15 cellular contexts compared by ENCODE assay signal in genomic region chr5:1657161-1657741, GRCh38.
A peak's percentile ranks its signal among the peaks of the same experiment; 100 is the strongest.
DNase-seq lines count a peak whose midpoint lies in the region; ATAC-seq, FAIRE-seq and TF ChIP-seq lines count a peak whose summit lies in the region.
"Had no signal": no experiment of that assay in that cellular context is flagged by ENCODE, and none has a peak within 500 bp of the region (broad histone marks: within the 10 kb centered on the region; RNA-seq: fewer than 3 reads in every experiment).

No MANE protein-coding gene starts in this region.

- no peaks in the 10 kb centered on the region for H3K36me3 Mint-ChIP-seq in activated CD4-positive, alpha-beta memory T cell treated with anti-CD3 and anti-CD28 coated beads, Interleukin-2, amount 10 ng/mL, durations not matched to agents 7 days and 5 days (ENCODE audit: low read depth)
- H3K36me3 Mint-ChIP-seq in activated CD4-positive, alpha-beta memory T cell treated with anti-CD3 and anti-CD28 coated beads for 36 hours = no peaks in the 10 kb centered on the region
- no peaks in the 10 kb centered on the region for H3K36me3 Mint-ChIP-seq in T-helper 17 cell (ENCODE audit: low read depth)
- no peaks in the 10 kb centered on the region for H3K36me3 Mint-ChIP-seq in stimulated activated naive B cell treated with anti-CD40 and anti-IgM and Interleukin-4, amounts not matched to agents 10 μg/mL and 1 μg/mL and 100 μg/mL, for 72 hours

- H3K4me1 ChIP-seq in kidney (ENCODE audit: control insufficient read depth in 1 of 2, insufficient read depth in 1 of 2, low read depth in 1 of 2, low read length in 2 of 2) (peaks cover 0 to 4% of the 10 kb centered on the region in 2 donors), hepatocyte (ENCODE audit: insufficient read depth) (no peaks in the 10 kb centered on the region)

- no peak overlapping the region for H3K4me3 Mint-ChIP-seq in activated CD4-positive, alpha-beta memory T cell treated with anti-CD3 and anti-CD28 coated beads, Interleukin-2, amount 10 ng/mL, durations not matched to agents 7 days and 5 days
- H3K4me3 Mint-ChIP-seq in activated CD4-positive, alpha-beta memory T cell treated with anti-CD3 and anti-CD28 coated beads for 36 hours = no peak overlapping the region
- H3K4me3 Mint-ChIP-seq in T-helper 17 cell = peak overlapping the region; percentile 41
- H3K4me3 Mint-ChIP-seq in stimulated activated naive B cell treated with anti-CD40 and anti-IgM and Interleukin-4, amounts not matched to agents 10 μg/mL and 1 μg/mL and 100 μg/mL, for 72 hours = no peak overlapping the region

- H3K4me1 Mint-ChIP-seq in activated CD4-positive, alpha-beta memory T cell treated with anti-CD3 and anti-CD28 coated beads, Interleukin-2, amount 10 ng/mL, durations not matched to agents 7 days and 5 days = peaks cover 3% of the 10 kb centered on the region
- peaks cover 3% of the 10 kb centered on the region for H3K4me1 Mint-ChIP-seq in activated CD4-positive, alpha-beta memory T cell treated with anti-CD3 and anti-CD28 coated beads for 36 hours (ENCODE audit: low read depth)
- peaks cover 6% of the 10 kb centered on the region for H3K4me1 Mint-ChIP-seq in T-helper 17 cell
- H3K4me1 Mint-ChIP-seq in stimulated activated naive B cell treated with anti-CD40 and anti-IgM and Interleukin-4, amounts not matched to agents 10 μg/mL and 1 μg/mL and 100 μg/mL, for 72 hours = peaks cover 17 to 28% of the 10 kb centered on the region in 2 donors

- no peak overlapping the region for H3K27ac Mint-ChIP-seq in activated CD4-positive, alpha-beta memory T cell treated with anti-CD3 and anti-CD28 coated beads, Interleukin-2, amount 10 ng/mL, durations not matched to agents 7 days and 5 days
- H3K27ac Mint-ChIP-seq in activated CD4-positive, alpha-beta memory T cell treated with anti-CD3 and anti-CD28 coated beads for 36 hours = no peak overlapping the region
- no peak overlapping the region for H3K27ac Mint-ChIP-seq in T-helper 17 cell
- H3K27ac Mint-ChIP-seq in stimulated activated naive B cell treated with anti-CD40 and anti-IgM and Interleukin-4, amounts not matched to agents 10 μg/mL and 1 μg/mL and 100 μg/mL, for 72 hours = no peak overlapping the region

- WGBS in hepatocyte (ENCODE audit: low lambda C conversion rate, missing lambda C conversion rate) = 84% methylated on average over 16 of the region's 16 CpGs

- no peak for FAIRE-seq in kidney (lab: Jason Lieb, UNC)
- FAIRE-seq: A204.1 had no signal

- CTCF ChIA-PET in activated CD4-positive, alpha-beta memory T cell treated with anti-CD3 and anti-CD28 coated beads, Interleukin-2, amount 10 ng/mL, durations not matched to agents 7 days and 5 days (lab: Charles Lee) = interaction anchor here (2.8 kb wide), 1 partner anchor 12 kb away, joined by 11 read pairs; no protein-coding TSS in a partner anchor
- CTCF ChIA-PET in activated CD4-positive, alpha-beta memory T cell treated with anti-CD3 and anti-CD28 coated beads for 36 hours (lab: Charles Lee) = interaction anchor here (2.6 kb wide), 1 partner anchor 12 kb away, joined by 6 read pairs; no protein-coding TSS in a partner anchor

- H3K27ac ChIP-seq in kidney (ENCODE audit: low read depth in 2 of 2, low read length in 2 of 2) = no peak overlapping the region
- H3K27ac ChIP-seq in hepatocyte = no peak overlapping the region
- H3K27ac ChIP-seq: C4-2B, Peyer's patch had no signal

- no peak overlapping the region for H2AFZ ChIP-seq in hepatocyte

- H3K36me3 ChIP-seq in kidney (ENCODE audit: control insufficient read depth in 1 of 2, insufficient read depth in 2 of 2, low read length in 2 of 2) = no peaks in the 10 kb centered on the region
- H3K36me3 ChIP-seq in hepatocyte (replicated peaks; ENCODE audit: insufficient read depth, low read depth) = no peaks in the 10 kb centered on the region
- H3K36me3 ChIP-seq: Peyer's patch had no signal

- H3K9ac ChIP-seq in kidney (ENCODE audit: low read length in 2 of 2) = no peak overlapping the region

- peaks cover 20% of the 10 kb centered on the region for H3K27me3 Mint-ChIP-seq in activated CD4-positive, alpha-beta memory T cell treated with anti-CD3 and anti-CD28 coated beads, Interleukin-2, amount 10 ng/mL, durations not matched to agents 7 days and 5 days
- peaks cover 36% of the 10 kb centered on the region for H3K27me3 Mint-ChIP-seq in activated CD4-positive, alpha-beta memory T cell treated with anti-CD3 and anti-CD28 coated beads for 36 hours
- peaks cover 67% of the 10 kb centered on the region for H3K27me3 Mint-ChIP-seq in T-helper 17 cell
- H3K27me3 Mint-ChIP-seq in stimulated activated naive B cell treated with anti-CD40 and anti-IgM and Interleukin-4, amounts not matched to agents 10 μg/mL and 1 μg/mL and 100 μg/mL, for 72 hours = peaks cover 27 to 53% of the 10 kb centered on the region in 2 donors

- no peak for TF ChIP-seq CTCF in kidney (IDR thresholded peaks at IDR 0.05; ENCODE audit: borderline replicate concordance, extremely low read depth, insufficient read depth)
- TF ChIP-seq CTCF in hepatocyte (IDR thresholded peaks at IDR 0.05; ENCODE audit: poor library complexity) = no peak

- peaks cover 17% of the 10 kb centered on the region for H3K27me3 ChIP-seq in hepatocyte

- intact Hi-C loops in activated CD4-positive, alpha-beta memory T cell treated with anti-CD3 and anti-CD28 coated beads for 36 hours (cut with micrococcal nuclease) = no loop called here
- intact Hi-C loops in kidney (cut with DNase I) = no loop called here

- ATAC-seq in T-helper 17 cell (no peak), GM19455 (IDR thresholded peaks at IDR 0.05; ENCODE audit: unreplicated experiment) (no peak)
- ATAC-seq in stimulated activated naive B cell treated with anti-CD40 and anti-IgM and Interleukin-4, amounts not matched to agents 10 μg/mL and 1 μg/mL and 100 μg/mL, for 72 hours (replicated peaks) = no peak

- H3K79me2 ChIP-seq in hepatocyte = no peaks in the 10 kb centered on the region

- H3K9me3 Mint-ChIP-seq in activated CD4-positive, alpha-beta memory T cell treated with anti-CD3 and anti-CD28 coated beads, Interleukin-2, amount 10 ng/mL, durations not matched to agents 7 days and 5 days = no peaks in the 10 kb centered on the region
- no peaks in the 10 kb centered on the region for H3K9me3 Mint-ChIP-seq in activated CD4-positive, alpha-beta memory T cell treated with anti-CD3 and anti-CD28 coated beads for 36 hours
- no peaks in the 10 kb centered on the region for H3K9me3 Mint-ChIP-seq in stimulated activated naive B cell treated with anti-CD40 and anti-IgM and Interleukin-4, amounts not matched to agents 10 μg/mL and 1 μg/mL and 100 μg/mL, for 72 hours

- no peaks in the 10 kb centered on the region for H3K9me3 ChIP-seq in T-helper 17 cell (ENCODE audit: control insufficient read depth, low read length, poor library complexity, severe bottlenecking)
- no peaks in the 10 kb centered on the region for H3K9me3 ChIP-seq in kidney (ENCODE audit: control insufficient read depth in 1 of 2, low read length in 2 of 2)
- H3K9me3 ChIP-seq in hepatocyte (ENCODE audit: low read depth) = no peaks in the 10 kb centered on the region
- H3K9me3 ChIP-seq: Peyer's patch had no signal

- no peak overlapping the region for H3K4me3 ChIP-seq in kidney (ENCODE audit: low read length in 2 of 2)
- H3K4me3 ChIP-seq in hepatocyte = no peak overlapping the region
- H3K4me3 ChIP-seq: Peyer's patch had no signal

- no peaks in the 10 kb centered on the region for H4K20me1 ChIP-seq in hepatocyte (ENCODE audit: insufficient read depth, poor library complexity, severe bottlenecking)

- DNase-seq in activated CD4-positive, alpha-beta memory T cell treated with anti-CD3 and anti-CD28 coated beads, Interleukin-2, amount 10 ng/mL, durations not matched to agents 7 days and 5 days = peak; percentile 15
- no peak for DNase-seq in activated CD4-positive, alpha-beta memory T cell treated with anti-CD3 and anti-CD28 coated beads for 36 hours
- DNase-seq in T-helper 17 cell (no peak), kidney (peak; percentile 37), hepatocyte (ENCODE audit: low spot score) (no peak)
- DNase-seq in stimulated activated naive B cell treated with anti-CD40 and anti-IgM and Interleukin-4, amounts not matched to agents 10 μg/mL and 1 μg/mL and 100 μg/mL, for 72 hours = peak; percentile 0
- no peak for DNase-seq in stimulated activated CD4-positive, alpha-beta T cell treated with anti-CD3 and anti-CD28 coated beads, Interleukin-4, amount 100 ng/mL, for 1 hour
- DNase-seq: KBM-7, NCI-H1436 treated with DMSO at 0.1 percent for 48 hours, NCI-H524, SHP77 treated with DMSO at 0.1 percent for 48 hours had no signal

- no peak overlapping the region for H3K4me2 ChIP-seq in hepatocyte

- POLR2A ChIA-PET in activated CD4-positive, alpha-beta memory T cell treated with anti-CD3 and anti-CD28 coated beads, Interleukin-2, amount 10 ng/mL, durations not matched to agents 7 days and 5 days (lab: Charles Lee) = no interaction called here
- POLR2A ChIA-PET in activated CD4-positive, alpha-beta memory T cell treated with anti-CD3 and anti-CD28 coated beads for 36 hours (lab: Charles Lee) = no interaction called here

- H3K9me2 ChIP-seq in hepatocyte (replicated peaks; ENCODE audit: insufficient read depth) = no peaks in the 10 kb centered on the region

Comparison
In these comparisons a context has a peak if more than half of its experiments do, and no peak if none do; other contexts are left out.
1. DNase-seq: peak in activated CD4-positive, alpha-beta memory T cell treated with anti-CD3 and anti-CD28 coated beads, Interleukin-2, amount 10 ng/mL, durations not matched to agents 7 days and 5 days (single experiment), kidney (single experiment) and stimulated activated naive B cell treated with anti-CD40 and anti-IgM and Interleukin-4, amounts not matched to agents 10 μg/mL and 1 μg/mL and 100 μg/mL, for 72 hours (single experiment); none in activated CD4-positive, alpha-beta memory T cell treated with anti-CD3 and anti-CD28 coated beads for 36 hours (single experiment), T-helper 17 cell (0 of 3), stimulated activated CD4-positive, alpha-beta T cell treated with anti-CD3 and anti-CD28 coated beads, Interleukin-4, amount 100 ng/mL, for 1 hour (single experiment) and hepatocyte (single experiment).